2 cellular contexts compared by ENCODE assay signal in the genomic region with DNA sequence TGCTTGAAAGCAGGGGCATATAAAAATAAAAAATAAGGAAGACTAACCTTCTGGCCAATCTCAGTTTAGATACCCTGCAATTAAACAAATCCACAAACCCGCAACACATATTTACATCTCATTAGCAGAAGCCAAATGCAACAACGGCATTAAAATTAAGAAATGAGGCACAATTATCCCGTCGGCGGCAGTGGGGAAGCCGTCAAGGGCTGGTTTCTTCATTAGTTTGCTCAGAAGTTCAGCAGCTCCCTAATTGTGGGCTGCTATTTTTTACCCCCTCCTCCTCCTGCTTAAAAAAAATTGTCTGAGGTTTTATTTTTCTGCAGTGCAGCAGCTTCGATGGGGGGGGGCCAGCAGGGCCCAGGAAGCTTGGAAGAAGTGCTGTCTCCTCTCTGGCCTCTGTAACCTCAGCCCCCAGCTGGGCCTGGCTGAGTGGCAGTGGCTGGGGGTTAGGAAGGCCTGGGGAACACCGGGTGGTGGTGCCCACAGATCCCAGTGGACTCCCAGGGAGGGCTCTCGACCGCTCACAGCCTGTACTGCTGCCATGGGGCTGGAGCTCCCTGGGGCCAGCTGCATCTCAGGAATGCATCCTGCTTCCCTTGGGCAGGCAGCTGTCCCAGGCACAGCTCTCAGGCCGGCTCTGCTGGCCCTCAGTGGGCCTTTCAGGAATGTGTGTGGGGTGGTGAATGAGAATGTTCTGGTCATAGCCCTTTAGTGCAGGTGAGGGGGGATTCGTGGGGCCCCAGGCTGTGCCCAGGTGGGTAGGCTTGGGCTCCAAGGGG.
TF ChIP-seq lines count a peak whose summit lies in the region.

No MANE protein-coding gene starts in this region.

TF ChIP-seq in SK-N-SH, 30 proteins besides CTCF, POLR2A, EP300 and RAD21 (continued from another document):
- TF ChIP-seq TEAD4 (IDR thresholded peaks at IDR 0.05; ENCODE audit: borderline replicate concordance, insufficient read depth) (no peak), NFIC (IDR thresholded peaks at IDR 0.05; ENCODE audit: borderline replicate concordance) (no peak), FOXM1 (IDR thresholded peaks at IDR 0.05; ENCODE audit: low read depth) (no peak), RCOR1 (IDR thresholded peaks at IDR 0.05; ENCODE audit: low read length) (no peak)

TF ChIP-seq in SK-N-SH treated with all-trans-retinoic acid at 6 μM for 48 hours, 23 proteins besides CTCF, POLR2A, EP300 and RAD21 (continued from another document):
- TF ChIP-seq TCF4 (CRISPR knock-in tag; IDR thresholded peaks at IDR 0.05; ENCODE audit: borderline replicate concordance) (no peak), OSR1 (CRISPR knock-in tag; IDR thresholded peaks at IDR 0.05) (no peak), CSDC2 (CRISPR knock-in tag; IDR thresholded peaks at IDR 0.05) (no peak), ZFP3 (CRISPR knock-in tag; IDR thresholded peaks at IDR 0.05) (no peak), CREB5 (CRISPR knock-in tag; IDR thresholded peaks at IDR 0.05; ENCODE audit: low read depth) (no peak), ZNF8 (CRISPR knock-in tag; IDR thresholded peaks at IDR 0.05) (no peak), ZNF70 (CRISPR knock-in tag; IDR thresholded peaks at IDR 0.05) (no peak), ARNTL (CRISPR knock-in tag; IDR thresholded peaks at IDR 0.05; ENCODE audit: borderline replicate concordance, low read depth) (no peak), ZNF565 (CRISPR knock-in tag; conservative IDR thresholded peaks at IDR 0.05; ENCODE audit: low read depth) (no peak)
- TF ChIP-seq, protein P1, sequence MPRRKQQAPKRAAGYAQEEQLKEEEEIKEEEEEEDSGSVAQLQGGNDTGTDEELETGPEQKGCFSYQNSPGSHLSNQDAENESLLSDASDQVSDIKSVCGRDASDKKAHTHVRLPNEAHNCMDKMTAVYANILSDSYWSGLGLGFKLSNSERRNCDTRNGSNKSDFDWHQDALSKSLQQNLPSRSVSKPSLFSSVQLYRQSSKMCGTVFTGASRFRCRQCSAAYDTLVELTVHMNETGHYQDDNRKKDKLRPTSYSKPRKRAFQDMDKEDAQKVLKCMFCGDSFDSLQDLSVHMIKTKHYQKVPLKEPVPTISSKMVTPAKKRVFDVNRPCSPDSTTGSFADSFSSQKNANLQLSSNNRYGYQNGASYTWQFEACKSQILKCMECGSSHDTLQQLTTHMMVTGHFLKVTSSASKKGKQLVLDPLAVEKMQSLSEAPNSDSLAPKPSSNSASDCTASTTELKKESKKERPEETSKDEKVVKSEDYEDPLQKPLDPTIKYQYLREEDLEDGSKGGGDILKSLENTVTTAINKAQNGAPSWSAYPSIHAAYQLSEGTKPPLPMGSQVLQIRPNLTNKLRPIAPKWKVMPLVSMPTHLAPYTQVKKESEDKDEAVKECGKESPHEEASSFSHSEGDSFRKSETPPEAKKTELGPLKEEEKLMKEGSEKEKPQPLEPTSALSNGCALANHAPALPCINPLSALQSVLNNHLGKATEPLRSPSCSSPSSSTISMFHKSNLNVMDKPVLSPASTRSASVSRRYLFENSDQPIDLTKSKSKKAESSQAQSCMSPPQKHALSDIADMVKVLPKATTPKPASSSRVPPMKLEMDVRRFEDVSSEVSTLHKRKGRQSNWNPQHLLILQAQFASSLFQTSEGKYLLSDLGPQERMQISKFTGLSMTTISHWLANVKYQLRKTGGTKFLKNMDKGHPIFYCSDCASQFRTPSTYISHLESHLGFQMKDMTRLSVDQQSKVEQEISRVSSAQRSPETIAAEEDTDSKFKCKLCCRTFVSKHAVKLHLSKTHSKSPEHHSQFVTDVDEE (CRISPR knock-in tag; IDR thresholded peaks at IDR 0.05): no peak
- TF ChIP-seq, protein P2, sequence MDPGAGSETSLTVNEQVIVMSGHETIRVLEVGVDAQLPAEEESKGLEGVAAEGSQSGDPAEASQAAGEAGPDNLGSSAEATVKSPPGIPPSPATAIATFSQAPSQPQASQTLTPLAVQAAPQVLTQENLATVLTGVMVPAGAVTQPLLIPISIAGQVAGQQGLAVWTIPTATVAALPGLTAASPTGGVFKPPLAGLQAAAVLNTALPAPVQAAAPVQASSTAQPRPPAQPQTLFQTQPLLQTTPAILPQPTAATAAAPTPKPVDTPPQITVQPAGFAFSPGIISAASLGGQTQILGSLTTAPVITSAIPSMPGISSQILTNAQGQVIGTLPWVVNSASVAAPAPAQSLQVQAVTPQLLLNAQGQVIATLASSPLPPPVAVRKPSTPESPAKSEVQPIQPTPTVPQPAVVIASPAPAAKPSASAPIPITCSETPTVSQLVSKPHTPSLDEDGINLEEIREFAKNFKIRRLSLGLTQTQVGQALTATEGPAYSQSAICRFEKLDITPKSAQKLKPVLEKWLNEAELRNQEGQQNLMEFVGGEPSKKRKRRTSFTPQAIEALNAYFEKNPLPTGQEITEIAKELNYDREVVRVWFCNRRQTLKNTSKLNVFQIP (CRISPR knock-in tag; IDR thresholded peaks at IDR 0.05; ENCODE audit: borderline replicate concordance, low read depth): no peak
